Comparison of ENCODE assay signal across 25 cellular contexts in genomic region chr5:172374783-172375182, GRCh38.
"Had no signal": no experiment of that assay in that cellular context is flagged by ENCODE, and none has a peak within 500 bp of the region (broad histone marks: within the 10 kb centered on the region; RNA-seq: fewer than 3 reads in every experiment).

No MANE protein-coding gene starts in this region.

- H3K36me3 ChIP-seq: colonic mucosa, gastrocnemius medialis had no signal

- H3K9me3 ChIP-seq: colonic mucosa, gastrocnemius medialis had no signal

- DNase-seq: colonic mucosa; cortex of kidney; effector CD8-positive, alpha-beta T cell; effector memory CD8-positive, alpha-beta T cell; endodermal cell; erythroblast; esophagus squamous epithelium; foreskin fibroblast; gastrocnemius medialis; glutamatergic neuron; head of caudate nucleus; heart right ventricle; hippocampal formation; left cardiac atrium; left lung; left ventricle myocardium superior; lower lobe of right lung; mesenchymal stem cell; mucosa of descending colon; naive B cell had no signal

- H3K27ac ChIP-seq: colonic mucosa, epithelial cell of prostate, esophagus squamous epithelium, gastrocnemius medialis, heart right ventricle, left lung, lower lobe of right lung had no signal

- ATAC-seq: effector memory CD8-positive, alpha-beta T cell; esophagus mucosa; gastrocnemius medialis; heart right ventricle; left cardiac atrium; left lung; left ventricle myocardium superior; lower lobe of right lung; mucosa of descending colon had no signal

- H3K4me3 ChIP-seq: colonic mucosa, esophagus squamous epithelium, gastrocnemius medialis, heart right ventricle, left lung, lower lobe of right lung, mucosa of descending colon had no signal

- FAIRE-seq: endometrium, islet of Langerhans, keratinocyte had no signal

- H3K4me1 ChIP-seq: colonic mucosa, esophagus squamous epithelium, gastrocnemius medialis, heart right ventricle, lower lobe of right lung had no signal
